In genomic region chr22:46935506-46936377, GRCh38 we compare ENCODE assay signal across 1 cellular context.
A peak's percentile ranks its signal among the peaks of the same experiment; 100 is the strongest.
TF ChIP-seq lines count a peak whose summit lies in the region.

No MANE protein-coding gene starts in this region.

TF ChIP-seq in HepG2, 621 proteins besides CTCF, POLR2A, EP300 and RAD21 (continued from another document and continues in another):
- TF ChIP-seq ZZZ3 (CRISPR knock-in tag; IDR thresholded peaks at IDR 0.05; ENCODE audit: borderline replicate concordance) = peak; percentile 49; the same call in 1 of the 2 replicates
- TF ChIP-seq ZNF891 (CRISPR knock-in tag; IDR thresholded peaks at IDR 0.05) = peak; percentile 28
- peak; percentile 78 for TF ChIP-seq ZNF609 (CRISPR knock-in tag; IDR thresholded peaks at IDR 0.05; ENCODE audit: borderline replicate concordance)
- peak; percentile 21; the same call in 1 of the 2 replicates for TF ChIP-seq ELF3 (CRISPR knock-in tag; IDR thresholded peaks at IDR 0.05)
- TF ChIP-seq ZNF737 (CRISPR knock-in tag; IDR thresholded peaks at IDR 0.05; ENCODE audit: borderline replicate concordance) = no peak
- no peak for TF ChIP-seq CERS6 (CRISPR knock-in tag; IDR thresholded peaks at IDR 0.05)
- TF ChIP-seq ADNP (CRISPR knock-in tag; IDR thresholded peaks at IDR 0.05) = no peak
- TF ChIP-seq GATAD2A (CRISPR knock-in tag; IDR thresholded peaks at IDR 0.05) = peak; percentile 86
- TF ChIP-seq AGO2 (optimal IDR thresholded peaks at IDR 0.05; ENCODE audit: low read depth, low read length) = no peak
- no peak for TF ChIP-seq ZC3H13 (CRISPR knock-in tag; IDR thresholded peaks at IDR 0.05)
- peak; percentile 65 for TF ChIP-seq BCL6 (CRISPR knock-in tag; IDR thresholded peaks at IDR 0.05)
- TF ChIP-seq ARNTL (CRISPR knock-in tag; IDR thresholded peaks at IDR 0.05) = peak; percentile 90
- no peak for TF ChIP-seq THAP8 (CRISPR knock-in tag; IDR thresholded peaks at IDR 0.05; ENCODE audit: borderline replicate concordance)
- TF ChIP-seq ZNF777 (CRISPR knock-in tag; IDR thresholded peaks at IDR 0.05) = peak; percentile 68
- TF ChIP-seq ELK4 (CRISPR knock-in tag; IDR thresholded peaks at IDR 0.05; ENCODE audit: borderline replicate concordance) = no peak
- TF ChIP-seq TFE3 (CRISPR knock-in tag; IDR thresholded peaks at IDR 0.05) = peak; percentile 90
- peak; percentile 52 for TF ChIP-seq MEF2D (CRISPR knock-in tag; IDR thresholded peaks at IDR 0.05)
- 0 out of 2 replicates have a peak, but pooled peaks have one; percentile 35 for TF ChIP-seq MAFG (CRISPR knock-in tag; IDR thresholded peaks at IDR 0.05)
- TF ChIP-seq ZNF775 (CRISPR knock-in tag; IDR thresholded peaks at IDR 0.05; ENCODE audit: borderline replicate concordance) = no peak
- peak; percentile 90 for TF ChIP-seq RBM22 (optimal IDR thresholded peaks at IDR 0.05; ENCODE audit: low read length)
- no peak for TF ChIP-seq ZNF407 (CRISPR knock-in tag; IDR thresholded peaks at IDR 0.05; ENCODE audit: not compliant biosample characterization)
- peak; percentile 97 for TF ChIP-seq MEIS1 (CRISPR knock-in tag; IDR thresholded peaks at IDR 0.05; ENCODE audit: borderline replicate concordance)
- TF ChIP-seq ISX (CRISPR knock-in tag; conservative IDR thresholded peaks at IDR 0.05) = 0 out of 2 replicates have a peak, but pooled peaks have one; percentile 78
- no peak for TF ChIP-seq ZNF260 (CRISPR knock-in tag; IDR thresholded peaks at IDR 0.05; ENCODE audit: borderline replicate concordance, low read depth)
- no peak; the same call in 1 of the 2 replicates for TF ChIP-seq MAF1 (CRISPR knock-in tag; IDR thresholded peaks at IDR 0.05; ENCODE audit: borderline replicate concordance)
- TF ChIP-seq NFYB (CRISPR knock-in tag; IDR thresholded peaks at IDR 0.05) = no peak
- peak; percentile 85 for TF ChIP-seq ZNF607 (CRISPR knock-in tag; IDR thresholded peaks at IDR 0.05; ENCODE audit: borderline replicate concordance)
- no peak for TF ChIP-seq JDP2 (CRISPR knock-in tag; IDR thresholded peaks at IDR 0.05; ENCODE audit: borderline replicate concordance)
- peak; percentile 72; the same call in 1 of the 2 replicates for TF ChIP-seq ZBTB26 (CRISPR knock-in tag; IDR thresholded peaks at IDR 0.05; ENCODE audit: borderline replicate concordance)
- no peak for TF ChIP-seq REST (IDR thresholded peaks at IDR 0.05; ENCODE audit: borderline replicate concordance in 1 of 2, low read depth in 1 of 2, low read length in 2 of 2)
- peak; percentile 97 for TF ChIP-seq NCOR1 (IDR thresholded peaks at IDR 0.05; ENCODE audit: borderline replicate concordance, low read length)
- no peak for TF ChIP-seq KDM1A (CRISPR knock-in tag; IDR thresholded peaks at IDR 0.05)
- peak; percentile 63; the same call in 1 of the 2 replicates for TF ChIP-seq DR1 (CRISPR knock-in tag; IDR thresholded peaks at IDR 0.05)
- TF ChIP-seq ZNF816 (CRISPR knock-in tag; IDR thresholded peaks at IDR 0.05; ENCODE audit: borderline replicate concordance) = peak; percentile 71; the same call in 1 of the 2 replicates
- 0 out of 2 replicates have a peak, but pooled peaks have one; percentile 50 for TF ChIP-seq ZNF772 (CRISPR knock-in tag; IDR thresholded peaks at IDR 0.05)
- TF ChIP-seq SETDB1 (CRISPR knock-in tag; IDR thresholded peaks at IDR 0.05; ENCODE audit: borderline replicate concordance) = no peak
- TF ChIP-seq ZFYVE20 (CRISPR knock-in tag; IDR thresholded peaks at IDR 0.05; ENCODE audit: borderline replicate concordance, low read depth) = no peak
